In genomic region chr11:111912535-111912934, GRCh38 we compare ENCODE assay signal across 11 cellular contexts. TPM values are rescaled to one million over a fixed set of nuclear protein-coding genes. Genes with fewer than 3 reads are reported as not detected.
DNase-seq lines count a peak whose midpoint lies in the region; ATAC-seq and TF ChIP-seq lines count a peak whose summit lies in the region.
"Had no signal": no experiment of that assay in that cellular context is flagged by ENCODE, and none has a peak within 500 bp of the region (broad histone marks: within the 10 kb centered on the region; RNA-seq: fewer than 3 reads in every experiment).

Gene HSPB2, plus strand, starts transcription at chr11:111912734. Its CDS starts 96 bp downstream, at chr11:111912830.

- no peak for TF ChIP-seq CTCF in chondrocyte (IDR thresholded peaks at IDR 0.05)
- no peak for TF ChIP-seq CTCF in retinal pigment epithelial cell (conservative IDR thresholded peaks at IDR 0.05; ENCODE audit: low read depth, low read length)
- TF ChIP-seq CTCF in GM20000 (IDR thresholded peaks at IDR 0.05; ENCODE audit: extremely low read depth, missing control alignments): no peak

- H3K9me3 ChIP-seq in iPS-18c (ENCODE audit: control insufficient read depth, insufficient read depth, low read length): no peaks in the 10 kb centered on the region

- no peaks in the 10 kb centered on the region for H3K9me3 Mint-ChIP-seq in chondrocyte (ENCODE audit: low read depth)

- no peak for ATAC-seq in GM21360 (IDR thresholded peaks at IDR 0.05; ENCODE audit: unreplicated experiment)

- peaks cover 88% of the 10 kb centered on the region for H3K4me1 Mint-ChIP-seq in chondrocyte (ENCODE audit: low read depth)

- peaks cover 20% of the 10 kb centered on the region for H3K36me3 Mint-ChIP-seq in chondrocyte (ENCODE audit: low read depth)

- H3K27ac Mint-ChIP-seq in chondrocyte (ENCODE audit: unreplicated experiment): peak within 1 kb of the TSS; percentile 100

- peak; percentile 20 for DNase-seq in EH (ENCODE audit: low read depth)
- no peak for DNase-seq in chondrocyte (ENCODE audit: low spot score)
- DNase-seq in retinal pigment epithelial cell (ENCODE audit: low read depth): no peak
- no peak for DNase-seq in activated CD4-positive, alpha-beta T cell treated with anti-CD3 and anti-CD28 coated beads for 4 hours
- no peak for DNase-seq in GM20000 (ENCODE audit: low spot score)
- no peak for DNase-seq in activated CD8-positive, alpha-beta memory T cell treated with anti-CD3 and anti-CD28 coated beads, Interleukin-2, amount 50 U/mL, for 4 hours
- DNase-seq: WERI-Rb-1 had no signal

- H3K4me3 ChIP-seq in iPS-18c (ENCODE audit: insufficient read depth, low read depth, low read length) (0 out of 2 replicates have a peak within 1 kb of the TSS, but pooled peaks have one; percentile 5), retinal pigment epithelial cell (ENCODE audit: low read length) (peak within 1 kb of the TSS; percentile 41)

- H3K4me3 Mint-ChIP-seq in chondrocyte (ENCODE audit: unreplicated experiment): peak within 1 kb of the TSS; percentile 98

- H3K27me3 Mint-ChIP-seq in chondrocyte (ENCODE audit: low read depth): no peaks in the 10 kb centered on the region

RNA-seq across cellular contexts. Expression of gene HSPB2, which starts in this region (rescaled TPM):
- total RNA-seq in chondrocyte: 1.0 to 2.9 TPM (median 2.4 TPM) in 3 replicates
- total RNA-seq: H4, NCI-H460 had no signal
